11 cellular contexts compared by ENCODE assay signal in the genomic region with DNA sequence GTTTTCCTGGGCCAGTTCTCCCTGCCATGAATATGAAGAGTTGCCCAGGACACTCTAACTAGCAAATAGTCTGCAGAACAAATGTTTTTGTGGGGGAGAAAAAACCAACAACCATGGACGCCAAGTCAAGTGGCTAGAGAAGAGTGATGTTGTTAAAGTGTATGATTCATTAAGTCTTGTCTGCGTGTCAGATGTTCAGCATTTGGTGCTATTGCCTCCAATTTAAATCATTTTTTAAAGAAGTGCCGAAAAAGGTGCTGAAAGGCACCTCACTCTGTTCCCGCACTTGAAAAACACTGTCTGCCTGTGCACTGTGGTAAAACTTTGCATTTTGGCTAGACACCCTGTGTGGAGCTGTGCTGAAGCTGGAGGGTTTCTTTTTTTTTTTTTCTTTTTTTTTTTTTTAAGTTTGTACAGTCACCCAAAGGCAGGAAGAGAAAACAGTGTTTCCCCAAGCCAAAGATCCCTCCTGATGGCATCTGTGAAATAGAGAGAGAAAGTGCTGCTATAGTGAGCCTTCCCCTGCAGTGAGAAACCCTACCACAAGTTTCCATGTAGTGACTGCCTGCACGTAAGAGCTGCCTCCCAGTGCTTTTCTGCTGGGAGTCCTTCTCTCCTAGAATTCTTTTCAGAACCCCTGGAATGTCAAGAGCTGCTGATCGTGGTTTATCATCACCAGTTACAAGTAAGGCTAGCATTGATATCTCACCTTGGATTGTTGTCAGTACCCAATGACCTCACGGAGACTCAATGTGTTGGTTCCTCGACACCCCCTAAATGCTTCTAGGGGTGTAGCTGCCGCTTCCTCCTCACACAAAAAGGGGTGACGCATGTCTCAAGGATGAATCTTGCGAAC.
DNase-seq lines count a peak whose midpoint lies in the region; ATAC-seq and TF ChIP-seq lines count a peak whose summit lies in the region.
"Had no signal": no experiment of that assay in that cellular context is flagged by ENCODE, and none has a peak within 500 bp of the region (broad histone marks: within the 10 kb centered on the region; RNA-seq: fewer than 3 reads in every experiment).

No MANE protein-coding gene starts in this region.

- H3K36me3 ChIP-seq in A673 (ENCODE audit: insufficient read depth, low read length, poor library complexity, severe bottlenecking) (no peaks in the 10 kb centered on the region), SJCRH30 (no peaks in the 10 kb centered on the region), suprapubic skin (no peaks in the 10 kb centered on the region)

- H3K4me3 Mint-ChIP-seq in natural killer cell: no peak overlapping the region

- no peak overlapping the region for H3K27ac Mint-ChIP-seq in natural killer cell

- H3K4me1 ChIP-seq in A673 (ENCODE audit: insufficient read depth, low read length, poor library complexity, severe bottlenecking): peaks cover 15% of the 10 kb centered on the region
- H3K4me1 ChIP-seq in SJCRH30: no peaks in the 10 kb centered on the region
- H3K4me1 ChIP-seq in suprapubic skin: no peaks in the 10 kb centered on the region

- TF ChIP-seq POLR2A in suprapubic skin (IDR thresholded peaks at IDR 0.05): no peak

- intact Hi-C loops in A673 (cut with micrococcal nuclease; ENCODE audit: unreplicated experiment) (no loop called here), natural killer cell (cut with micrococcal nuclease) (no loop called here)

- H3K27ac ChIP-seq in A673 (ENCODE audit: low read depth, low read length, poor library complexity, severe bottlenecking) (no peak overlapping the region), SJCRH30 (no peak overlapping the region), suprapubic skin (no peak overlapping the region)

- WGBS in suprapubic skin: 79% methylated on average over 11 of the region's 11 CpGs

- H3K27me3 ChIP-seq in A673 (replicated peaks; ENCODE audit: insufficient read depth, low read depth, low read length, poor library complexity) (no peaks in the 10 kb centered on the region), SJCRH30 (0 out of 2 replicates have a peak, but pooled peaks cover 3% of the 10 kb centered on the region), suprapubic skin (no peaks in the 10 kb centered on the region)

- TF ChIP-seq CTCF in A673 (conservative IDR thresholded peaks at IDR 0.05; ENCODE audit: low read depth, low read length) (no peak), suprapubic skin (IDR thresholded peaks at IDR 0.05) (no peak), natural killer cell (IDR thresholded peaks at IDR 0.05) (no peak)

- H3K9me3 ChIP-seq in A673 (ENCODE audit: low read depth, low read length, poor library complexity, severe bottlenecking) (no peaks in the 10 kb centered on the region), SJCRH30 (replicated peaks) (no peaks in the 10 kb centered on the region), suprapubic skin (no peaks in the 10 kb centered on the region)

- no TSS peak for BruUV-seq in A673 (replicated peaks; lab: Mats Ljungman, UMichigan)

- no peaks in the 10 kb centered on the region for H3K27me3 Mint-ChIP-seq in natural killer cell (ENCODE audit: low read depth in 2 of 2)

- TF ChIP-seq EP300 in suprapubic skin (IDR thresholded peaks at IDR 0.05): no peak

- H3K4me3 ChIP-seq in A673 (ENCODE audit: low read depth, low read length, poor library complexity, severe bottlenecking) (no peak overlapping the region), SJCRH30 (no peak overlapping the region), suprapubic skin (no peak overlapping the region)
- H3K4me3 ChIP-seq: lung had no signal

- CTCF ChIA-PET in A673 (lab: Charles Lee): no interaction called here

- H3K4me1 Mint-ChIP-seq in natural killer cell: no peaks in the 10 kb centered on the region

- POLR2A ChIA-PET in A673 (lab: Charles Lee; ENCODE audit: low non-redundant PET): no interaction called here

- ATAC-seq in GM19025 (IDR thresholded peaks at IDR 0.05; ENCODE audit: low read depth, unreplicated experiment) (peak; percentile 62), HG02759 (IDR thresholded peaks at IDR 0.05; ENCODE audit: unreplicated experiment) (peak; percentile 54), HG03575 (IDR thresholded peaks at IDR 0.05; ENCODE audit: extremely low read depth, insufficient number of reproducible peaks, low FRiP score, unreplicated experiment) (peak; percentile 47), natural killer cell (no peak)

- peaks cover 0 to 2% of the 10 kb centered on the region in 2 donors for H3K9me3 Mint-ChIP-seq in natural killer cell

- DNase-seq in Daoy (ENCODE audit: low read depth) (peak; percentile 19), A673 (ENCODE audit: low spot score) (no peak), SJCRH30 (no peak), suprapubic skin (ENCODE audit: low spot score in 2 of 2) (no peak), natural killer cell (no peak)
- DNase-seq: IMR-90, NCI-H2227 treated with DMSO at 0.1 percent for 48 hours had no signal

- H3K36me3 Mint-ChIP-seq in natural killer cell: no peaks in the 10 kb centered on the region

Comparison
In these comparisons a context has a peak if more than half of its experiments do, and no peak if none do; other contexts are left out.
1. ATAC-seq: peak in GM19025 (single experiment), HG02759 (single experiment) and HG03575 (single experiment); none in natural killer cell (0 of 3).